In genomic region chr12:125186471-125187147, GRCh38 we compare ENCODE assay signal across 9 cellular contexts. TPM values are rescaled to one million over a fixed set of nuclear protein-coding genes. Genes with fewer than 3 reads are reported as not detected.
A peak's percentile ranks its signal among the peaks of the same experiment; 100 is the strongest.
DNase-seq lines count a peak whose midpoint lies in the region; ATAC-seq, FAIRE-seq and TF ChIP-seq lines count a peak whose summit lies in the region.
"Had no signal": no experiment of that assay in that cellular context is flagged by ENCODE, and none has a peak within 500 bp of the region (broad histone marks: within the 10 kb centered on the region; RNA-seq: fewer than 3 reads in every experiment).

No MANE protein-coding gene starts in this region.

- peak overlapping the region; percentile 22 for H3K4me3 ChIP-seq in epithelial cell of esophagus (ENCODE audit: low read length)
- peak overlapping the region in 3 of 4 donors; percentile 40 to 49 (median 42) for H3K4me3 ChIP-seq in gastrocnemius medialis

- in situ Hi-C loops in gastrocnemius medialis (cut with MboI; ENCODE audit: low sequenced_read_pairs in 4 of 4), result no loop called here

- H3K27me3 ChIP-seq in gastrocnemius medialis, result peaks cover 28 to 40% (median 38%) of the 10 kb centered on the region in 3 donors

- no peak for TF ChIP-seq POLR2A in gastrocnemius medialis (IDR thresholded peaks at IDR 0.05)

- no peak overlapping the region for H3K27ac ChIP-seq in gastrocnemius medialis
- H3K27ac ChIP-seq: 22Rv1 had no signal

- ATAC-seq in HG03280 (IDR thresholded peaks at IDR 0.05; ENCODE audit: unreplicated experiment) (peak; percentile 28), gastrocnemius medialis (peak; percentile 22 to 40)

- peaks cover 7 to 17% of the 10 kb centered on the region in 2 donors for H3K4me1 ChIP-seq in gastrocnemius medialis

- H3K9me3 ChIP-seq in gastrocnemius medialis, result no peaks in the 10 kb centered on the region

- TF ChIP-seq CTCF in epithelial cell of esophagus (IDR thresholded peaks at IDR 0.05; ENCODE audit: insufficient read depth, low read depth, low read length, missing control alignments) (no peak), gastrocnemius medialis (IDR thresholded peaks at IDR 0.05 in 4 of 5, conservative IDR thresholded peaks at IDR 0.05 in 1 of 5) (no peak)

- DNase-seq in DMS 273 (lab: John Stamatoyannopoulos, UW; ENCODE audit: unreplicated experiment) (peak; percentile 40), DMS 273 treated with DMSO at 0.1 percent for 48 hours (lab: John Stamatoyannopoulos, UW) (no peak), epithelial cell of esophagus (ENCODE audit: low read depth) (peak; percentile 5), gastrocnemius medialis (no peak), occipital lobe (lab: John Stamatoyannopoulos, UW) (no peak), NCI-H446 treated with DMSO at 0.1 percent for 48 hours (lab: John Stamatoyannopoulos, UW) (no peak), HTR-8/SVneo (ENCODE audit: insufficient read length, low spot score) (no peak)

- no peak for FAIRE-seq in HTR-8/SVneo (lab: Jason Lieb, UNC)

- intact Hi-C loops in gastrocnemius medialis (cut with DNase I; ENCODE audit: low total_unique reads), result no loop called here

- no peaks in the 10 kb centered on the region for H3K36me3 ChIP-seq in gastrocnemius medialis

RNA-seq across cellular contexts. Expression of gene TMEM132B, which starts 0.4 kb away (rescaled TPM):
- total RNA-seq in gastrocnemius medialis (1 to 10 TPM; 1.6 to 4.9 (median 2.9) TPM), occipital lobe (102 TPM)

Comparison
In these comparisons a context has a peak if more than half of its experiments do, and no peak if none do; other contexts are left out.
1. DNase-seq: peak in DMS 273 (single experiment) and epithelial cell of esophagus (single experiment); none in DMS 273 treated with DMSO at 0.1 percent for 48 hours (single experiment), gastrocnemius medialis (0 of 2), occipital lobe (single experiment), NCI-H446 treated with DMSO at 0.1 percent for 48 hours (single experiment) and HTR-8/SVneo (single experiment).
2. RNA of gene TMEM132B, which starts 0.4 kb away (total RNA-seq): 102 TPM in occipital lobe (single experiment); 1.6 to 4.9 TPM in gastrocnemius medialis; every median in the first group is over 10 times any median in the second.